Comparison of ENCODE assay signal across 18 cellular contexts in genomic region chr2:110903548-110903947, GRCh38.
A peak's percentile ranks its signal among the peaks of the same experiment; 100 is the strongest.
DNase-seq lines count a peak whose midpoint lies in the region.
"Had no signal": no experiment of that assay in that cellular context is flagged by ENCODE, and none has a peak within 500 bp of the region (broad histone marks: within the 10 kb centered on the region; RNA-seq: fewer than 3 reads in every experiment).

No MANE protein-coding gene starts in this region.

- H3K9ac ChIP-seq in skeletal muscle satellite cell (ENCODE audit: low read depth, low read length) = no peak overlapping the region
- H3K9ac ChIP-seq: neural progenitor cell had no signal

- H3K4me2 ChIP-seq in skeletal muscle satellite cell (ENCODE audit: low read length) = peak overlapping the region; percentile 70
- H3K4me2 ChIP-seq: neural progenitor cell had no signal

- H3K4me3 ChIP-seq in skeletal muscle satellite cell (ENCODE audit: low read length) = peak overlapping the region; percentile 40
- H3K4me3 ChIP-seq: neural progenitor cell, SJCRH30, stomach had no signal

- no peaks in the 10 kb centered on the region for H3K9me3 ChIP-seq in skeletal muscle satellite cell (replicated peaks; ENCODE audit: low read length)
- H3K9me3 ChIP-seq: SJCRH30, stomach had no signal

- intact Hi-C loops in head of caudate nucleus (cut with DNase I) = no loop called here

- peaks cover 11% of the 10 kb centered on the region for H3K4me1 ChIP-seq in skeletal muscle satellite cell (ENCODE audit: control insufficient read depth, insufficient read depth, low read length)
- H3K4me1 ChIP-seq: SJCRH30, stomach had no signal

- peak; percentile 38 for DNase-seq in COR-L47 (lab: John Stamatoyannopoulos, UW)
- peak; percentile 13 for DNase-seq in NCI-H2227 (lab: John Stamatoyannopoulos, UW; ENCODE audit: unreplicated experiment)
- DNase-seq in head of caudate nucleus = peak in 32 of 42 donors; percentile 6 to 77 (median 51)
- DNase-seq in GM19240 (ENCODE audit: insufficient read length, low spot score) = no peak
- DNase-seq in MV-4-11 (lab: John Stamatoyannopoulos, UW) = no peak
- no peak for DNase-seq in OCI-M2 (lab: John Stamatoyannopoulos, UW; ENCODE audit: unreplicated experiment)
- DNase-seq: activated CD4-positive, CD25-positive, alpha-beta regulatory T cell treated with anti-CD3 and anti-CD28 coated beads, Interleukin-2, amount 50 U/mL, for 72 hours; AML-193; cortex of kidney; HCEC 1CT; KBM-7; NCI-H1105 treated with DMSO at 0.1 percent for 48 hours; NCI-H446; stimulated activated CD4-positive, alpha-beta T cell treated with anti-CD3 and anti-CD28 coated beads, Interleukin-2, amount 100 ng/mL, for 24 hours; stomach had no signal

- peaks cover 17% of the 10 kb centered on the region for H3K27me3 ChIP-seq in skeletal muscle satellite cell (ENCODE audit: control insufficient read depth, insufficient read depth, low read length)
- H3K27me3 ChIP-seq: neural progenitor cell, SJCRH30, stomach had no signal

- no peaks in the 10 kb centered on the region for H3K36me3 ChIP-seq in skeletal muscle satellite cell (ENCODE audit: insufficient read depth, low read length)
- H3K36me3 ChIP-seq: neural progenitor cell, SJCRH30, stomach had no signal

Comparison
In these comparisons a context has a peak if more than half of its experiments do, and no peak if none do; other contexts are left out.
1. DNase-seq: peak in COR-L47 (single experiment), NCI-H2227 (single experiment) and head of caudate nucleus (32 of 42); none in GM19240 (single experiment), MV-4-11 (single experiment) and OCI-M2 (single experiment).